In the genomic region with DNA sequence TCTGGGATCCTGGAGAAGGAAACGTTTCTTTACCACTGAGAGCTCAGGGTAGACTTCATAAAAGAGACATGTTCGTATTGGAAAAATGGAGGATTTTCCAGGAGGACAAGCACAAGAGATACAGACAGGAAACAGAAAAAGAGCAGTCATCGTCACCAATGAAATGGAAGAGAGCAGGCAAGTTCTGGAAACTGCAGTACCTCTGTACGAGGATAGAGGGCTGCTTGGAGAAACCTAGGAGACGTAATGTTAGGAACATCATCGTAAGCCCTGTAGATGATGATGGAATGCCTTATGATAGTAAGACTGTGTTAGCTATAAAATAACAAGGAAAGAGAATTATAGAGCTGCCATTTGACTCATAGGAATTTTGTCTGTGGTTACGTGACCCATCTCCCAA, we compare ENCODE assay signal across 11 cellular contexts.
DNase-seq lines count a peak whose midpoint lies in the region; ATAC-seq and TF ChIP-seq lines count a peak whose summit lies in the region.
"Had no signal": no experiment of that assay in that cellular context is flagged by ENCODE, and none has a peak within 500 bp of the region (broad histone marks: within the 10 kb centered on the region; RNA-seq: fewer than 3 reads in every experiment).

No MANE protein-coding gene starts in this region.

- no peak overlapping the region for H3K4me2 ChIP-seq in PC-9

- ATAC-seq in GM18909 (IDR thresholded peaks at IDR 0.05; ENCODE audit: poor library complexity, unreplicated experiment), result no peak
- ATAC-seq: stimulated activated naive CD8-positive, alpha-beta T cell treated with anti-CD3 and anti-CD28 coated beads, Interleukin-15, Interleukin-2, amounts not matched to agents 100 U/mL and 50 U/mL, for 24 hours had no signal

- DNase-seq in AG09309 (ENCODE audit: low read depth), result no peak
- DNase-seq in H4 (ENCODE audit: low spot score), result peak; percentile 17
- no peak for DNase-seq in PC-9
- DNase-seq in esophagus muscularis mucosa (ENCODE audit: extremely low spot score), result peak; percentile 14
- no peak for DNase-seq in AG20443 (ENCODE audit: low spot score)
- DNase-seq in MV-4-11 (lab: John Stamatoyannopoulos, UW), result no peak
- no peak for DNase-seq in AML-193 (lab: John Stamatoyannopoulos, UW)
- DNase-seq: NCI-H1092; stimulated activated naive CD8-positive, alpha-beta T cell treated with anti-CD3 and anti-CD28 coated beads, Interleukin-15, Interleukin-2, amounts not matched to agents 100 U/mL and 50 U/mL, for 24 hours had no signal

- TF ChIP-seq POLR2A in esophagus muscularis mucosa (IDR thresholded peaks at IDR 0.05; ENCODE audit: low read depth), result no peak

- H3K36me3 ChIP-seq in PC-9 (ENCODE audit: low read depth) (no peaks in the 10 kb centered on the region), esophagus muscularis mucosa (no peaks in the 10 kb centered on the region)
- H3K36me3 ChIP-seq: neutrophil had no signal

- H3K9me2 ChIP-seq in PC-9 (ENCODE audit: insufficient read depth), result no peaks in the 10 kb centered on the region

- intact Hi-C loops in PC-9 (cut with micrococcal nuclease; ENCODE audit: unreplicated experiment), result no loop called here
- intact Hi-C loops in esophagus muscularis mucosa (cut with DNase I), result no loop called here

- H3K9me3 ChIP-seq in PC-9 (ENCODE audit: insufficient read depth, low read depth), result no peaks in the 10 kb centered on the region
- peaks cover 0 to 17% (median 8%) of the 10 kb centered on the region in 4 donors for H3K9me3 ChIP-seq in esophagus muscularis mucosa
- H3K9me3 ChIP-seq: neutrophil had no signal

- CTCF ChIA-PET in PC-9 (lab: Charles Lee), result no interaction called here

- H3F3A ChIP-seq in PC-9 (ENCODE audit: insufficient read depth, low read depth), result no peaks in the 10 kb centered on the region

- H3K4me1 ChIP-seq in PC-9 (replicated peaks; ENCODE audit: insufficient read depth) (no peaks in the 10 kb centered on the region), esophagus muscularis mucosa (no peaks in the 10 kb centered on the region)

- H4K20me1 ChIP-seq in PC-9 (ENCODE audit: insufficient read depth), result no peaks in the 10 kb centered on the region

- H3K79me2 ChIP-seq in PC-9 (ENCODE audit: low read depth), result no peaks in the 10 kb centered on the region

- no peak overlapping the region for H3K4me3 ChIP-seq in AG09309 (ENCODE audit: control insufficient read depth, low read depth, low read length)
- no peak overlapping the region for H3K4me3 ChIP-seq in PC-9
- no peak overlapping the region for H3K4me3 ChIP-seq in esophagus muscularis mucosa

- POLR2A ChIA-PET in PC-9 (lab: Charles Lee; ENCODE audit: unreplicated experiment), result no interaction called here

- no peak overlapping the region for H2AFZ ChIP-seq in PC-9

- H3K27me3 ChIP-seq in PC-9 (ENCODE audit: insufficient read depth, low read depth), result no peaks in the 10 kb centered on the region
- H3K27me3 ChIP-seq in esophagus muscularis mucosa, result no peaks in the 10 kb centered on the region
- H3K27me3 ChIP-seq: neutrophil had no signal

- TF ChIP-seq EP300 in esophagus muscularis mucosa (IDR thresholded peaks at IDR 0.05), result no peak

- 81% methylated on average over 7 of the region's 7 CpGs for WGBS in esophagus muscularis mucosa

- BruUV-seq in PC-9 (replicated peaks; lab: Mats Ljungman, UMichigan), result no TSS peak

- H3K27ac ChIP-seq in PC-9, result no peak overlapping the region
- no peak overlapping the region for H3K27ac ChIP-seq in esophagus muscularis mucosa (replicated peaks in 1 of 4)
- H3K27ac ChIP-seq: neutrophil had no signal

- peak; percentile 15 for TF ChIP-seq CTCF in AG09309 (IDR thresholded peaks at IDR 0.05; ENCODE audit: control insufficient read depth, insufficient read depth, low read depth, low read length, missing control alignments)
- peak; percentile 40; the same call in 1 of the 2 replicates for TF ChIP-seq CTCF in PC-9 (conservative IDR thresholded peaks at IDR 0.05)
- TF ChIP-seq CTCF in esophagus muscularis mucosa (IDR thresholded peaks at IDR 0.05), result no peak

Comparison
In these comparisons a context has a peak if more than half of its experiments do, and no peak if none do; other contexts are left out.
1. DNase-seq: peak in H4 (single experiment) and esophagus muscularis mucosa (single experiment); none in AG09309 (single experiment), PC-9 (0 of 2), AG20443 (single experiment), MV-4-11 (single experiment) and AML-193 (0 of 2).
2. CTCF ChIP-seq: peak in AG09309 (single experiment) and PC-9 (single experiment); none in esophagus muscularis mucosa (0 of 3).